Comparison of ENCODE assay signal across 8 cellular contexts in genomic region chr19:11673608-11674041, GRCh38.
DNase-seq lines count a peak whose midpoint lies in the region; ATAC-seq lines count a peak whose summit lies in the region.

No MANE protein-coding gene starts in this region.

- intact Hi-C loops in left colon (cut with DNase I, micrococcal nuclease), result no loop called here

- DNase-seq in NCI-H187 treated with DMSO at 0.1 percent for 48 hours (lab: John Stamatoyannopoulos, UW), result peak; percentile 4
- DNase-seq in dedifferentiated amniotic fluid mesenchymal stem cell (ENCODE audit: extremely low spot score), result peak; percentile 58
- DNase-seq in left colon, result peak; percentile 65 to 81
- peak; percentile 10 for DNase-seq in stimulated activated CD4-positive, alpha-beta T cell treated with anti-CD3 and anti-CD28 coated beads, Interleukin-4, amount 100 ng/mL, for 24 hours
- no peak for DNase-seq in NCI-H2171 (lab: John Stamatoyannopoulos, UW)
- DNase-seq in GM19240 (ENCODE audit: insufficient read length, low spot score), result no peak

- no peaks in the 10 kb centered on the region for H3K36me3 ChIP-seq in ES-I3 (ENCODE audit: insufficient read depth, low read length)

- no peaks in the 10 kb centered on the region for H3K4me1 ChIP-seq in ES-I3 (ENCODE audit: insufficient read depth, low read length)

- peak overlapping the region; percentile 32; the same call in 1 of the 2 replicates for H3K9ac ChIP-seq in ES-I3 (ENCODE audit: low read depth, low read length)

- H3K9me3 ChIP-seq in ES-I3 (ENCODE audit: control insufficient read depth, insufficient read depth, low read length), result no peaks in the 10 kb centered on the region; the same call in 1 of the 2 replicates

- ATAC-seq in left colon (peak; percentile 94), GM18858 (IDR thresholded peaks at IDR 0.05; ENCODE audit: unreplicated experiment) (no peak)

Comparison
In these comparisons a context has a peak if more than half of its experiments do, and no peak if none do; other contexts are left out.
1. DNase-seq: peak in NCI-H187 treated with DMSO at 0.1 percent for 48 hours (single experiment), dedifferentiated amniotic fluid mesenchymal stem cell (single experiment), left colon (2 of 2) and stimulated activated CD4-positive, alpha-beta T cell treated with anti-CD3 and anti-CD28 coated beads, Interleukin-4, amount 100 ng/mL, for 24 hours (single experiment); none in NCI-H2171 (single experiment) and GM19240 (single experiment).